In the genomic region with DNA sequence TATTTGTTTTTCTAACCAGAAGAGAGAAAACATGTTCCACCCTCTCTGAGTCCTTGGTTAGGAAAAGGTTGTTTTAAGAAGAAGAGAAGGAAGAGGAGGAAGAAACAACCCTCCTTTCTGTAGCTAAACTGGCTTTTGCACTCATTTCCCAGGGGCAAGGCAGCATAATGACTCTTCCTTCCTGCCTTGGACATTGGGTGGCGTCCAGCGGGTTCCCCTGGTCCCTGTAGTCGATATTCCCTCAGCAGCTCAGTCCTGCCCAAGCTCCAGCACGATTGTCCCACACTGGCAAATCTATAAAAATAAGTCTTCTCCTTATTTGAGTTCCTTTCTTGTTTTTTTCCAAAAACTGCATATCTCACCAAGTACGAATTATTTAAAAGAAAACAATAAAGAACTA, we compare ENCODE assay signal across 15 cellular contexts.
"Had no signal": no experiment of that assay in that cellular context is flagged by ENCODE, and none has a peak within 500 bp of the region (broad histone marks: within the 10 kb centered on the region; RNA-seq: fewer than 3 reads in every experiment).

No MANE protein-coding gene starts in this region.

- H3K36me3 ChIP-seq: colonic mucosa, neutrophil had no signal

- H3K27ac Mint-ChIP-seq: activated naive CD8-positive, alpha-beta T cell; stimulated activated naive CD8-positive, alpha-beta T cell treated with anti-CD3 and anti-CD28 coated beads, Interleukin-15, amount 100 ng/mL, for 72 hours had no signal

- H3K4me3 ChIP-seq: colonic mucosa, testis had no signal

- DNase-seq: activated CD4-positive, alpha-beta T cell treated with anti-CD3 and anti-CD28 coated beads, Interleukin-2, amount 50 U/mL, for 4 hours; activated gamma-delta T cell; activated T-cell treated with anti-CD3 and anti-CD28 coated beads, Interleukin-2, amount 50 U/mL, for 48 hours; anterior cingulate cortex; colonic mucosa; effector memory CD4-positive, alpha-beta T cell; erythroblast; mesendoderm; stimulated activated CD4-positive, alpha-beta T cell treated with anti-CD3 and anti-CD28 coated beads, Interleukin-2, amount 100 ng/mL, for 48 hours; stimulated activated CD8-positive, alpha-beta memory T cell treated with anti-CD3 and anti-CD28 coated beads, Interleukin-4, amount 100 ng/mL, for 48 hours; stimulated activated naive CD8-positive, alpha-beta T cell treated with anti-CD3 and anti-CD28 coated beads, Interleukin-15, amount 100 ng/mL, for 72 hours; T-helper 2 cell; testis had no signal

- H3K4me1 Mint-ChIP-seq: stimulated activated naive CD8-positive, alpha-beta T cell treated with anti-CD3 and anti-CD28 coated beads, Interleukin-15, amount 100 ng/mL, for 72 hours had no signal

- H3K9me3 ChIP-seq: colonic mucosa, neutrophil, testis had no signal

- H3K27ac ChIP-seq: colonic mucosa, neutrophil had no signal

- H3K4me1 ChIP-seq: colonic mucosa, testis had no signal

- ATAC-seq: stimulated activated naive CD8-positive, alpha-beta T cell treated with anti-CD3 and anti-CD28 coated beads, Interleukin-15, amount 100 ng/mL, for 72 hours had no signal

- H3K4me3 Mint-ChIP-seq: activated naive CD8-positive, alpha-beta T cell; stimulated activated naive CD8-positive, alpha-beta T cell treated with anti-CD3 and anti-CD28 coated beads, Interleukin-15, amount 100 ng/mL, for 72 hours had no signal

- H3K27me3 ChIP-seq: colonic mucosa, neutrophil, testis had no signal
